ENCODE assay signal across 14 cellular contexts in genomic region chr3:111277226-111277625, GRCh38.
A peak's percentile ranks its signal among the peaks of the same experiment; 100 is the strongest.
DNase-seq lines count a peak whose midpoint lies in the region; ATAC-seq lines count a peak whose summit lies in the region.
"Had no signal": no experiment of that assay in that cellular context is flagged by ENCODE, and none has a peak within 500 bp of the region (broad histone marks: within the 10 kb centered on the region; RNA-seq: fewer than 3 reads in every experiment).

No MANE protein-coding gene starts in this region.

- peak; percentile 36 for DNase-seq in HCEC 1CT
- DNase-seq in astrocyte of the hippocampus (ENCODE audit: low read depth, low spot score), result peak; percentile 85
- peak; percentile 31 for DNase-seq in kidney glomerular epithelial cell (lab: John Stamatoyannopoulos, UW)
- DNase-seq in putamen (ENCODE audit: low spot score), result no peak
- DNase-seq: activated CD4-positive, alpha-beta T cell treated with anti-CD3 and anti-CD28 coated beads, Interleukin-2, amount 50 U/mL, for 1 hour; activated naive CD4-positive, alpha-beta T cell treated with anti-CD3 and anti-CD28 coated beads, Interleukin-2, amount 10 ng/mL, durations not matched to agents 7 days and 5 days; CD4-positive, alpha-beta T cell; NCI-H1930 had no signal

- no peak overlapping the region for H3K27ac ChIP-seq in ACC112 (ENCODE audit: low read depth, low read length)

- H3K36me3 ChIP-seq in ACC112 (ENCODE audit: insufficient read depth, low read length), result no peaks in the 10 kb centered on the region

- H3K4me3 ChIP-seq in ACC112 (ENCODE audit: low read depth, low read length), result peak overlapping the region; percentile 51
- H3K4me3 ChIP-seq: lung had no signal

- H3K79me2 ChIP-seq in ACC112 (ENCODE audit: control insufficient read depth, insufficient read depth, low read length, unreplicated experiment), result no peaks in the 10 kb centered on the region

- peaks cover 7% of the 10 kb centered on the region for H3K4me1 ChIP-seq in ACC112 (ENCODE audit: control insufficient read depth, insufficient read depth, low read length, unreplicated experiment)

- peak overlapping the region; percentile 41 for H2AFZ ChIP-seq in ACC112 (ENCODE audit: low read length, unreplicated experiment)

- ATAC-seq in HG03439 (IDR thresholded peaks at IDR 0.05; ENCODE audit: unreplicated experiment) (no peak), HG03159 (IDR thresholded peaks at IDR 0.05; ENCODE audit: unreplicated experiment) (no peak), HG02870 (IDR thresholded peaks at IDR 0.05; ENCODE audit: unreplicated experiment) (no peak)
- ATAC-seq: Right ventricle myocardium inferior had no signal

- no peaks in the 10 kb centered on the region for H3K27me3 ChIP-seq in ACC112 (ENCODE audit: insufficient read depth, low read length)
